In the genomic region with DNA sequence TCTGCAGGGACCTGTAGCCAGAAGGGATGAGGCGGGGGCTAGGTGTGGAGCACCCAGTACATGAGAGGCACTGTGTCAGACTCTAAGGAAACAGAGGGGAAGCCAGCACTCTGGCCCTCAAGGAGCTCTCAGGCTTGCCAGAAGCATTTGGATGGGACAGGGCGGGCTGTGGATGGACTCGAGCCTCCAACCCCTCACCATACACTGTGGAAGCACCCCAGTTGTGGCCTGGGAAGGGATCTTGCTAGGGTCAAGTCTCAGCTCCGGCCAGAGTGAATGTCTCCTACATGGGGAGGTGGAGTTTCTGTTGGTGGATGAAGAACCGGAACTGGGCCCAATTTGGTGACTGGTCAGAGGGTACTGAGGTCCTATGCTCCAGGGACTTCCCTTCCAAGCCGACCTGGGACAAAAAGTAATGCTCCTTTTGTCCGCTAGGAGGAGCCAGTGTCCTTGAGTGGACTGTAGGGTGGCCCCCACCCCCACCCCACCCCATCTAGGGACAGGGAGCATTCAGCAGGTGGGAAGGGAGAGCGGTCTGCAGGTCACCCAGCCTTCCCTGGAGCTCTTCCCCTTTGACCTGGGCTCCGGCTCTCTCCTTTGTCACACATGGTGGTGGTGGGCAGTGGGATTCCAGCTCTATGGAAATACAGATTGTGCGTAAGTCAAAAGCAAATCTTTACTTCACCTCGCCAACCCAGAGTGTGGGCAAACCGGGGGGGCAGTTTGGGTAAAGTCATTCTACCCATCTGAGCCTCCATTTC, we compare ENCODE assay signal across 8 cellular contexts. TPM values are rescaled to one million over a fixed set of nuclear protein-coding genes. Genes with fewer than 3 reads are reported as not detected.
DNase-seq lines count a peak whose midpoint lies in the region; ATAC-seq and TF ChIP-seq lines count a peak whose summit lies in the region.

No MANE protein-coding gene starts in this region.

- TF ChIP-seq EP300 in transverse colon (IDR thresholded peaks at IDR 0.05; ENCODE audit: low read depth): no peak

- H3K4me1 ChIP-seq in lung (ENCODE audit: control insufficient read depth in 2 of 2, insufficient read depth in 2 of 2, low read length in 2 of 2) (peaks cover 0 to 4% of the 10 kb centered on the region in 2 donors), transverse colon (no peaks in the 10 kb centered on the region)

- ATAC-seq in lung (ENCODE audit: insufficient read depth, low FRiP score) (peak; percentile 28), GM19328 (IDR thresholded peaks at IDR 0.05; ENCODE audit: unreplicated experiment) (no peak)

- H3K27ac ChIP-seq in lung (ENCODE audit: low read depth in 1 of 2, low read length in 1 of 2) (no peak overlapping the region), transverse colon (no peak overlapping the region)

- WGBS in lung, 2 donors: 60% methylated on average over 12 of the region's 12 CpGs
- WGBS in transverse colon (ENCODE audit: low coverage in 1 of 2), 2 donors: 33 to 67% methylated on average over 1 to 9 of the region's 12 CpGs

- no peak overlapping the region for H3K4me3 ChIP-seq in WI38 (ENCODE audit: low read depth, low read length)
- H3K4me3 ChIP-seq in lung: no peak overlapping the region
- no peak overlapping the region for H3K4me3 ChIP-seq in transverse colon

- H3K9me3 ChIP-seq in lung (ENCODE audit: control insufficient read depth in 2 of 2, insufficient read depth in 1 of 2, low read length in 1 of 2): no peaks in the 10 kb centered on the region
- H3K9me3 ChIP-seq in transverse colon: no peaks in the 10 kb centered on the region

- DNase-seq in DMS53 (lab: John Stamatoyannopoulos, UW) (peak; percentile 66), DMS53 treated with DMSO at 0.1 percent for 48 hours (lab: John Stamatoyannopoulos, UW; ENCODE audit: unreplicated experiment) (no peak), LHCN-M2 (ENCODE audit: low read depth) (peak; percentile 58), dermis microvascular lymphatic vessel endothelial cell (ENCODE audit: low read depth in 2 of 2) (peak; percentile 14 to 53), lung (ENCODE audit: low spot score) (no peak), transverse colon (peak; percentile 31)

- no peak for TF ChIP-seq POLR2A in transverse colon (IDR thresholded peaks at IDR 0.05)

- no peaks in the 10 kb centered on the region for H3K36me3 ChIP-seq in lung (ENCODE audit: control insufficient read depth in 2 of 2, insufficient read depth in 2 of 2, low read length in 2 of 2)
- H3K36me3 ChIP-seq in transverse colon: no peaks in the 10 kb centered on the region

- in situ Hi-C loops in transverse colon (cut with MboI; ENCODE audit: low pct_ligation_motif_present in 1 of 4, low pct_unique_long_range_greater_than_20kb in 1 of 4, low sequenced_read_pairs in 3 of 4): loop anchor here in 3 of 4 donors (10.0 kb wide), 2 partner anchors 60 to 120 kb away; a partner anchor contains a TSS

- peak; percentile 65 for TF ChIP-seq CTCF in WI38 (IDR thresholded peaks at IDR 0.05; ENCODE audit: low read depth, low read length)
- peak; percentile 1 for TF ChIP-seq CTCF in lung (IDR thresholded peaks at IDR 0.05; ENCODE audit: control extremely low read depth, extremely low read depth)
- peak; percentile 46 to 78 (median 68) for TF ChIP-seq CTCF in transverse colon (IDR thresholded peaks at IDR 0.05)

- H3K27me3 ChIP-seq in lung (ENCODE audit: control insufficient read depth, insufficient read depth) (peaks cover 7% of the 10 kb centered on the region), transverse colon (peaks cover 27% of the 10 kb centered on the region)

- intact Hi-C loops in transverse colon (cut with DNase I; ENCODE audit: low total_unique reads): no loop called here

RNA-seq across cellular contexts. Expression of a gene that starts 20.3 kb away (rescaled TPM):
- total RNA-seq in LHCN-M2 (2014; rRNA removed) (201 TPM in 2 replicates), dermis microvascular lymphatic vessel endothelial cell (151 and 157 TPM in 2 replicates), lung (100 to 1,000 TPM in 1 of 2 donors, 10 to 100 TPM in 1; 51.2 to 152 TPM), transverse colon (100 to 1,000 TPM in 1 of 4 donors, 10 to 100 TPM in 3; 40.8 to 114 (median 74.4) TPM)
- polyA plus RNA-seq in LHCN-M2 (2012): 286 TPM
- polyA plus RNA-seq in lung: 100 to 1,000 TPM; 103 to 209 TPM

Comparison
In these comparisons a context has a peak if more than half of its experiments do, and no peak if none do; other contexts are left out.
1. DNase-seq: peak in DMS53 (single experiment), LHCN-M2 (single experiment), dermis microvascular lymphatic vessel endothelial cell (2 of 2) and transverse colon (single experiment); none in DMS53 treated with DMSO at 0.1 percent for 48 hours (single experiment) and lung (single experiment).
2. CTCF ChIP-seq: peak in every context shown above with its lines; median percentile 68 in transverse colon; 65 in WI38; 1 in lung.